Comparison of ENCODE assay signal across 1 cellular context in the genomic region with DNA sequence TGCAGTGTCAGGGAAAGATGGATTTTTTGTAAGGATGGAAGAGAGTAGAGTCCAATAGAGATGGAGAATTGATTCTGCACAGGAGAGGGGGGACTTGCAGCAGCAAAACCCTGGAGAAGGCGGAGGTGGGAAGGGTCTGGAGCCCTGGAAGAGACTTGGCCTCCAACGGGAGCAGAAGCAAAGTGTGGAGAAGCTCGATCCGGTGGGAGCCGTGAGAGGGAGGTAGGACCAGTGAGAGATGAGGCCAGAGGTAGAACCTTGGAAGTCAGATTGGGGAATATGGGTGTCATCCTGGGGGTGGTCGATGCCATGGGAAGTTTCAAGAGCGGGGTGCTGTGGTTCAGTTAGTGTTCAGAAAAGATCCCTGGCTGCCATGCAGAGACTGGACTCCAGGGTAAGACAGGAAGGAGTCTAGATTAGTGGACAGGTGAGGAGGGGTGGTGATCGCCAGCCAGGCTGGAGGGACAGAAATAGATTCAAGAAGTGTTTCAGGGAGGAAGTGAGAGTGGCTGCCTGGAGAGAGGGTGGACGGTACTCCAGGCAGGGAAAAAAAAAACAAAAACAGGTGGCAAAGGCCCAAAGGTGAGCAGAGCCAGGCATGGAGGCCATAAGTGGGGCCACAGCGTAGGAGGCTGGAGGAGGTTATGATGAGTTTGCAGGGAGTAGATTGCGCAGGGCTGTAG.
TF ChIP-seq lines count a peak whose summit lies in the region.

No MANE protein-coding gene starts in this region.

TF ChIP-seq in K562, 482 proteins besides CTCF, POLR2A, EP300 and RAD21:
- TF ChIP-seq PHF21A (IDR thresholded peaks at IDR 0.05; ENCODE audit: borderline replicate concordance, low read depth) = no peak
- TF ChIP-seq, protein P1, sequence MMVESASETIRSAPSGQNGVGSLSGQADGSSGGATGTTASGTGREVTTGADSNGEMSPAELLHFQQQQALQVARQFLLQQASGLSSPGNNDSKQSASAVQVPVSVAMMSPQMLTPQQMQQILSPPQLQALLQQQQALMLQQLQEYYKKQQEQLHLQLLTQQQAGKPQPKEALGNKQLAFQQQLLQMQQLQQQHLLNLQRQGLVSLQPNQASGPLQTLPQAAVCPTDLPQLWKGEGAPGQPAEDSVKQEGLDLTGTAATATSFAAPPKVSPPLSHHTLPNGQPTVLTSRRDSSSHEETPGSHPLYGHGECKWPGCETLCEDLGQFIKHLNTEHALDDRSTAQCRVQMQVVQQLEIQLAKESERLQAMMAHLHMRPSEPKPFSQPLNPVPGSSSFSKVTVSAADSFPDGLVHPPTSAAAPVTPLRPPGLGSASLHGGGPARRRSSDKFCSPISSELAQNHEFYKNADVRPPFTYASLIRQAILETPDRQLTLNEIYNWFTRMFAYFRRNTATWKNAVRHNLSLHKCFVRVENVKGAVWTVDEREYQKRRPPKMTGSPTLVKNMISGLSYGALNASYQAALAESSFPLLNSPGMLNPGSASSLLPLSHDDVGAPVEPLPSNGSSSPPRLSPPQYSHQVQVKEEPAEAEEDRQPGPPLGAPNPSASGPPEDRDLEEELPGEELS (CRISPR knock-in tag; IDR thresholded peaks at IDR 0.05; ENCODE audit: borderline replicate concordance) = no peak
- TF ChIP-seq MAFF (IDR thresholded peaks at IDR 0.05; ENCODE audit: low read length) = no peak
- peak; percentile 37; the same call in 1 of the 2 replicates for TF ChIP-seq SPI1 (IDR thresholded peaks at IDR 0.05; ENCODE audit: borderline replicate concordance, low read depth, low read length)
- TF ChIP-seq EGR1 (conservative IDR thresholded peaks at IDR 0.05) = 0 out of 2 replicates have a peak, but pooled peaks have one; percentile 9
- TF ChIP-seq BRCA1 (IDR thresholded peaks at IDR 0.05) = no peak
- TF ChIP-seq BRCA1 (CRISPR knock-in tag; IDR thresholded peaks at IDR 0.05) = no peak
